10 cellular contexts compared by ENCODE assay signal in the genomic region with DNA sequence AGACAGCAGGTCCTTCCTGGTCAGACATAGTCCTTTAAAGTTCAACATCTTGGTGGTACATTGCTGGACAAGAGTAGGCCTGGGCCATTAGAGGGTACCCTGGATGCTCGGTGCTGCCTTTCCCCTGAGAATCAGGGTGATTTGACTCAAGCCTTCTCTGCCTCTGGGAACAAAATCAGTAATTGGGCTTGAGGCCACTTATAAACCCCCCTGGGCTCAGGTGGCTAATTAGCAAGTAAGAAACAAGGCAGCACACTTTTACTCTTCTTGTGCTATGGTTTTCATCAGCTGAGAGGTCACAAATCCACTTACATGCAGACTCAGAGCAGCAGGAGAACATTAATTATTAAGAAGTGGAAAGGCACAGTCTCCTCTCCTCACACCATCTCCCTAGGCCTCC. TPM values are rescaled to one million over a fixed set of nuclear protein-coding genes. Genes with fewer than 3 reads are reported as not detected.
DNase-seq lines count a peak whose midpoint lies in the region; ATAC-seq and TF ChIP-seq lines count a peak whose summit lies in the region.
"Had no signal": no experiment of that assay in that cellular context is flagged by ENCODE, and none has a peak within 500 bp of the region (broad histone marks: within the 10 kb centered on the region; RNA-seq: fewer than 3 reads in every experiment).

No MANE protein-coding gene starts in this region.

- no peaks in the 10 kb centered on the region for H3K27me3 Mint-ChIP-seq in CD4-positive, alpha-beta memory T cell

- in situ Hi-C loops in G401 (cut with HindIII; ENCODE audit: low sequenced_read_pairs) = no loop called here

- CTCF ChIA-PET in CD4-positive, alpha-beta memory T cell (lab: Charles Lee; ENCODE audit: partially characterized antibody) = interaction anchor here (1.7 to 4.1 kb wide), 3 partner anchors 22 to 38 kb away, joined by 4 to 15 read pairs (median 4); no protein-coding TSS in a partner anchor

- intact Hi-C loops in CD4-positive, alpha-beta memory T cell (cut with micrococcal nuclease) = no loop called here
- intact Hi-C loops in colonic mucosa (cut with DNase I) = loop anchor here (5.0 kb wide), 1 partner anchor 36 kb away; the partner anchor contains the start of gene CFLAR

- H3K4me3 ChIP-seq in CD4-positive, alpha-beta memory T cell (ENCODE audit: low read length in 2 of 2) = no peak overlapping the region
- no peak overlapping the region for H3K4me3 ChIP-seq in colonic mucosa
- H3K4me3 ChIP-seq: thoracic aorta had no signal

- no peak overlapping the region for H3K27ac ChIP-seq in CD4-positive, alpha-beta memory T cell (ENCODE audit: low read depth, low read length)
- H3K27ac ChIP-seq in colonic mucosa = peak overlapping the region; percentile 19

- no peak for DNase-seq in CD4-positive, alpha-beta memory T cell
- DNase-seq in NCI-H2227 treated with DMSO at 0.1 percent for 48 hours (lab: John Stamatoyannopoulos, UW) (peak; percentile 41), colonic mucosa (no peak), retina (peak; percentile 57), mucosa of gallbladder (ENCODE audit: low spot score) (no peak), G401 (ENCODE audit: low spot score) (no peak)
- no peak for DNase-seq in activated T-cell treated with anti-CD3 and anti-CD28 coated beads, Interleukin-2, amount 50 U/mL, for 1 hour
- DNase-seq: activated CD4-positive, CD25-positive, alpha-beta regulatory T cell treated with anti-CD3 and anti-CD28 coated beads, Interleukin-2, amount 50 U/mL, for 72 hours had no signal

- H3K36me3 ChIP-seq in CD4-positive, alpha-beta memory T cell (ENCODE audit: insufficient read depth, low read length) = peaks cover 63% of the 10 kb centered on the region
- peaks cover 15% of the 10 kb centered on the region for H3K36me3 ChIP-seq in colonic mucosa

- POLR2A ChIA-PET in CD4-positive, alpha-beta memory T cell (lab: Charles Lee; ENCODE audit: partially characterized antibody) = interaction anchor here (1.0 to 4.5 kb wide), 3 partner anchors 30 to 38 kb away, joined by 3 to 48 read pairs (median 3); partner anchors contain the start of gene CFLAR

- H3K4me1 Mint-ChIP-seq in CD4-positive, alpha-beta memory T cell = peaks cover 33 to 51% (median 40%) of the 10 kb centered on the region in 4 donors

- H3K4me1 ChIP-seq in CD4-positive, alpha-beta memory T cell (ENCODE audit: insufficient read depth, low read length) = peaks cover 41% of the 10 kb centered on the region
- peaks cover 23% of the 10 kb centered on the region for H3K4me1 ChIP-seq in colonic mucosa

- no peaks in the 10 kb centered on the region for H3K9me3 ChIP-seq in CD4-positive, alpha-beta memory T cell (ENCODE audit: control insufficient read depth in 1 of 2, low read length in 2 of 2)
- H3K9me3 ChIP-seq in colonic mucosa = no peaks in the 10 kb centered on the region
- H3K9me3 ChIP-seq: thoracic aorta had no signal

- TF ChIP-seq CTCF in colonic mucosa (IDR thresholded peaks at IDR 0.05) = no peak

- H3K9ac ChIP-seq in colonic mucosa (ENCODE audit: low read depth in 2 of 2, low read length in 2 of 2) = peak overlapping the region in 1 of 2 donors; percentile 21

- no peak overlapping the region for H3K4me3 Mint-ChIP-seq in CD4-positive, alpha-beta memory T cell

- no peaks in the 10 kb centered on the region for H3K9me3 Mint-ChIP-seq in CD4-positive, alpha-beta memory T cell

- H3K27me3 ChIP-seq in CD4-positive, alpha-beta memory T cell (ENCODE audit: insufficient read depth, low read length) = no peaks in the 10 kb centered on the region
- H3K27me3 ChIP-seq in colonic mucosa = no peaks in the 10 kb centered on the region

- no peak for ATAC-seq in HG03342 (IDR thresholded peaks at IDR 0.05; ENCODE audit: unreplicated experiment)

- peaks cover 61 to 84% of the 10 kb centered on the region in 2 donors for H3K36me3 Mint-ChIP-seq in CD4-positive, alpha-beta memory T cell

- peak overlapping the region; percentile 25 to 75 (median 56) for H3K27ac Mint-ChIP-seq in CD4-positive, alpha-beta memory T cell

RNA-seq across cellular contexts. Expression of gene CASP10, which starts 29.9 kb away (rescaled TPM):
- 10 to 100 TPM; 30.6 to 36.6 TPM for total RNA-seq in CD4-positive, alpha-beta memory T cell
- 10 to 100 TPM; 15.3 to 15.5 TPM for polyA plus RNA-seq in CD4-positive, alpha-beta memory T cell
- 10 to 100 TPM; 28.0 to 52.3 TPM for total RNA-seq in colonic mucosa
- total RNA-seq in mucosa of gallbladder = 18.9 TPM
- 2.8 and 3.2 TPM in 2 replicates for total RNA-seq in G401 (2014; rRNA removed; shearing (Covaris generic))

RNA-seq across cellular contexts. Expression of gene CFLAR, which starts 37.0 kb away (rescaled TPM):
- 100 to 1,000 TPM; 222 to 235 TPM for total RNA-seq in CD4-positive, alpha-beta memory T cell
- 100 to 1,000 TPM; 127 to 155 TPM for polyA plus RNA-seq in CD4-positive, alpha-beta memory T cell
- total RNA-seq in colonic mucosa (100 to 1,000 TPM in 1 of 2 donors, 10 to 100 TPM in 1; 90.1 to 126 TPM), mucosa of gallbladder (152 TPM)
- 17.9 and 24.1 TPM in 2 replicates for total RNA-seq in G401 (2014; rRNA removed; shearing (Covaris generic))

Comparison
In these comparisons a context has a peak if more than half of its experiments do, and no peak if none do; other contexts are left out.
1. DNase-seq: peak in NCI-H2227 treated with DMSO at 0.1 percent for 48 hours (single experiment) and retina (single experiment); none in CD4-positive, alpha-beta memory T cell (0 of 5), colonic mucosa (single experiment), mucosa of gallbladder (single experiment), G401 (single experiment) and activated T-cell treated with anti-CD3 and anti-CD28 coated beads, Interleukin-2, amount 50 U/mL, for 1 hour (single experiment).